In genomic region chr15:61835476-61836106, GRCh38 we compare ENCODE assay signal across 9 cellular contexts.
DNase-seq lines count a peak whose midpoint lies in the region; ATAC-seq and TF ChIP-seq lines count a peak whose summit lies in the region.
"Had no signal": no experiment of that assay in that cellular context is flagged by ENCODE, and none has a peak within 500 bp of the region (broad histone marks: within the 10 kb centered on the region; RNA-seq: fewer than 3 reads in every experiment).

No MANE protein-coding gene starts in this region.

- H3K36me3 Mint-ChIP-seq in CD8-positive, alpha-beta T cell: no peaks in the 10 kb centered on the region

- no peak overlapping the region for H3K4me3 Mint-ChIP-seq in CD8-positive, alpha-beta T cell
- H3K4me3 Mint-ChIP-seq: T-helper 1 cell treated with Interleukin-12 subunit alpha and Interleukin-12 subunit beta and Interleukin-4 antibody, amounts not matched to agents 30 μg/mL and 1 μg/mL, for 36 hours had no signal

- no peak overlapping the region for H3K27ac ChIP-seq in CD8-positive, alpha-beta T cell (ENCODE audit: low read depth, low read length)
- H3K27ac ChIP-seq in neutrophil (no peak overlapping the region), thyroid gland (no peak overlapping the region)

- H3K27ac Mint-ChIP-seq in CD8-positive, alpha-beta T cell: no peak overlapping the region
- H3K27ac Mint-ChIP-seq: T-helper 1 cell treated with Interleukin-12 subunit alpha and Interleukin-12 subunit beta and Interleukin-4 antibody, amounts not matched to agents 30 μg/mL and 1 μg/mL, for 36 hours had no signal

- H3K27me3 ChIP-seq in CD8-positive, alpha-beta T cell (ENCODE audit: insufficient read depth, low read length): peaks cover 4% of the 10 kb centered on the region
- H3K27me3 ChIP-seq in neutrophil: peaks cover 53% of the 10 kb centered on the region
- no peaks in the 10 kb centered on the region for H3K27me3 ChIP-seq in thyroid gland

- peak; percentile 94 for TF ChIP-seq CTCF in CD8-positive, alpha-beta T cell (IDR thresholded peaks at IDR 0.05)
- TF ChIP-seq CTCF in fibroblast of pulmonary artery (IDR thresholded peaks at IDR 0.05; ENCODE audit: low read length, missing control alignments) (peak; percentile 95), neutrophil (IDR thresholded peaks at IDR 0.05) (peak; percentile 67), thyroid gland (IDR thresholded peaks at IDR 0.05) (peak; percentile 75 to 94 (median 86))

- H3K4me1 Mint-ChIP-seq in CD8-positive, alpha-beta T cell (ENCODE audit: low read depth): peaks cover 8% of the 10 kb centered on the region

- H3K27me3 Mint-ChIP-seq in CD8-positive, alpha-beta T cell (ENCODE audit: low read depth): peaks cover 32% of the 10 kb centered on the region

- no peaks in the 10 kb centered on the region for H3K36me3 ChIP-seq in CD8-positive, alpha-beta T cell (ENCODE audit: insufficient read depth, low read length)
- H3K36me3 ChIP-seq in neutrophil (no peaks in the 10 kb centered on the region), thyroid gland (no peaks in the 10 kb centered on the region)

- intact Hi-C loops in CD8-positive, alpha-beta T cell (cut with DNase I, micrococcal nuclease): loop anchor here in 1 of 2 experiments (1.0 kb wide), 1 partner anchor 1476 kb away; no protein-coding TSS in a partner anchor
- intact Hi-C loops in thyroid gland (cut with DNase I): loop anchor here (10.0 kb wide), 2 partner anchors 131 to 1241 kb away; no protein-coding TSS in a partner anchor

- H3K4me3 ChIP-seq in CD8-positive, alpha-beta T cell (ENCODE audit: low read depth, low read length): no peak overlapping the region
- H3K4me3 ChIP-seq in fibroblast of pulmonary artery (replicated peaks; ENCODE audit: low read depth, low read length) (no peak overlapping the region), neutrophil (ENCODE audit: low read depth in 1 of 2, low read length in 1 of 2) (no peak overlapping the region), thyroid gland (replicated peaks in 1 of 3) (no peak overlapping the region)

- ATAC-seq in CD8-positive, alpha-beta T cell: peak; percentile 51
- ATAC-seq in HG03469 (IDR thresholded peaks at IDR 0.05; ENCODE audit: unreplicated experiment): no peak

- H3K9me3 Mint-ChIP-seq in CD8-positive, alpha-beta T cell: no peaks in the 10 kb centered on the region
- H3K9me3 Mint-ChIP-seq: T-helper 1 cell treated with Interleukin-12 subunit alpha and Interleukin-12 subunit beta and Interleukin-4 antibody, amounts not matched to agents 30 μg/mL and 1 μg/mL, for 36 hours had no signal

- no peak for TF ChIP-seq POLR2A in thyroid gland (IDR thresholded peaks at IDR 0.05)

- no peaks in the 10 kb centered on the region for H3K4me1 ChIP-seq in CD8-positive, alpha-beta T cell (ENCODE audit: insufficient read depth, low read length)
- H3K4me1 ChIP-seq in neutrophil (ENCODE audit: control insufficient read depth in 1 of 2, insufficient read depth in 1 of 2, low read depth in 1 of 2, low read length in 1 of 2): peaks cover 13% of the 10 kb centered on the region in 2 experiments
- peaks cover 0 to 3% of the 10 kb centered on the region in 2 donors for H3K4me1 ChIP-seq in thyroid gland

- DNase-seq in CD8-positive, alpha-beta T cell: peak; percentile 13 to 65 (median 43)
- DNase-seq in HS-5 (ENCODE audit: low read depth) (peak; percentile 19), OCI-M2 (lab: John Stamatoyannopoulos, UW; ENCODE audit: unreplicated experiment) (peak; percentile 3), fibroblast of pulmonary artery (ENCODE audit: low read depth) (peak; percentile 67), thyroid gland (peak; percentile 67 to 73)
- peak; percentile 69 to 72 for DNase-seq in activated T-cell treated with anti-CD3 and anti-CD28 coated beads, Interleukin-2, amount 50 U/mL, for 48 hours

- CTCF ChIA-PET in CD8-positive, alpha-beta T cell (lab: Charles Lee): interaction anchor here (0.7 to 3.0 kb wide), 21 partner anchors 10 to 1477 kb away, joined by 3 to 15 read pairs (median 4); no protein-coding TSS in a partner anchor

- POLR2A ChIA-PET in CD8-positive, alpha-beta T cell (lab: Charles Lee): interaction anchor here (0.8 kb wide), 1 partner anchor 13 kb away, joined by 3 read pairs; no protein-coding TSS in a partner anchor

- H3K9me3 ChIP-seq in CD8-positive, alpha-beta T cell (ENCODE audit: low read length): no peaks in the 10 kb centered on the region
- H3K9me3 ChIP-seq in neutrophil (no peaks in the 10 kb centered on the region), thyroid gland (no peaks in the 10 kb centered on the region)

- 10 to 12% methylated on average over 9 of the region's 9 CpGs for WGBS in thyroid gland, 2 donors

Comparison
In these comparisons a context has a peak if more than half of its experiments do, and no peak if none do; other contexts are left out.
1. DNase-seq: peak in every context shown above with its lines; median percentile 70 in activated T-cell treated with anti-CD3 and anti-CD28 coated beads, Interleukin-2, amount 50 U/mL, for 48 hours; 70 in thyroid gland; 67 in fibroblast of pulmonary artery; 43 in CD8-positive, alpha-beta T cell; 19 in HS-5; 3 in OCI-M2.